ENCODE assay signal across 1 cellular context in genomic region chr19:55390461-55390880, GRCh38.
TF ChIP-seq lines count a peak whose summit lies in the region.

No MANE protein-coding gene starts in this region.

TF ChIP-seq in A549, 52 proteins besides CTCF, POLR2A, EP300 and RAD21:
- 0 out of 2 replicates have a peak, but pooled peaks have one; percentile 8 for TF ChIP-seq GATA3 (IDR thresholded peaks at IDR 0.05; ENCODE audit: borderline replicate concordance)
- 0 out of 2 replicates have a peak, but pooled peaks have one; percentile 9 for TF ChIP-seq TFCP2L1 (CRISPR knock-in tag; IDR thresholded peaks at IDR 0.05)
- no peak for TF ChIP-seq CBX8 (IDR thresholded peaks at IDR 0.05)
